Comparison of ENCODE assay signal across 1 cellular context in genomic region chr1:118404024-118404423, GRCh38.
TF ChIP-seq lines count a peak whose summit lies in the region.

No MANE protein-coding gene starts in this region.

TF ChIP-seq in HEK293, 187 proteins besides CTCF, POLR2A, EP300 and RAD21 (continued from another document and continues in another):
- TF ChIP-seq ZNF18 (tag by site-specific recombination; IDR thresholded peaks at IDR 0.05): no peak
- TF ChIP-seq TCF7L2 (IDR thresholded peaks at IDR 0.05; ENCODE audit: borderline replicate concordance, low read depth, low read length): no peak
- no peak for TF ChIP-seq ZNF148 (tag by site-specific recombination; IDR thresholded peaks at IDR 0.05; ENCODE audit: borderline replicate concordance)
- no peak for TF ChIP-seq ZNF792 (tag by site-specific recombination; IDR thresholded peaks at IDR 0.05)
- peak; percentile 77 for TF ChIP-seq ZNF623 (tag by site-specific recombination; IDR thresholded peaks at IDR 0.05)
- TF ChIP-seq HOXA7 (CRISPR knock-in tag; IDR thresholded peaks at IDR 0.05; ENCODE audit: borderline replicate concordance): no peak
- TF ChIP-seq ZSCAN5A (tag by site-specific recombination; IDR thresholded peaks at IDR 0.05): no peak
- no peak for TF ChIP-seq ZNF239 (tag by site-specific recombination; IDR thresholded peaks at IDR 0.05)
- TF ChIP-seq HOXD13 (CRISPR knock-in tag; IDR thresholded peaks at IDR 0.05; ENCODE audit: borderline replicate concordance): no peak
- TF ChIP-seq ZNF76 (tag by site-specific recombination; IDR thresholded peaks at IDR 0.05; ENCODE audit: borderline replicate concordance, low read depth): no peak
- no peak for TF ChIP-seq ZFP41 (tag by site-specific recombination; IDR thresholded peaks at IDR 0.05; ENCODE audit: borderline replicate concordance)
- TF ChIP-seq KLF16 (tag by site-specific recombination; IDR thresholded peaks at IDR 0.05): no peak
- TF ChIP-seq REST (tag by site-specific recombination; IDR thresholded peaks at IDR 0.05): peak; percentile 64
- no peak for TF ChIP-seq ZNF449 (tag by site-specific recombination; IDR thresholded peaks at IDR 0.05)
- no peak for TF ChIP-seq KLF9 (tag by site-specific recombination; IDR thresholded peaks at IDR 0.05; ENCODE audit: low read depth)
- TF ChIP-seq ZNF157 (tag by site-specific recombination; IDR thresholded peaks at IDR 0.05): no peak
- TF ChIP-seq ZNF133 (tag by site-specific recombination; IDR thresholded peaks at IDR 0.05): no peak
- no peak for TF ChIP-seq ZBTB6 (tag by site-specific recombination; IDR thresholded peaks at IDR 0.05)
- no peak for TF ChIP-seq ZNF626 (tag by site-specific recombination; IDR thresholded peaks at IDR 0.05)
- no peak for TF ChIP-seq ZNF596 (tag by site-specific recombination; IDR thresholded peaks at IDR 0.05)
- no peak for TF ChIP-seq ZBTB7A (tag by site-specific recombination; IDR thresholded peaks at IDR 0.05; ENCODE audit: low read depth)
- no peak for TF ChIP-seq ZNF292 (tag by site-specific recombination; IDR thresholded peaks at IDR 0.05; ENCODE audit: borderline replicate concordance, low read depth)
- no peak for TF ChIP-seq ZNF23 (tag by site-specific recombination; IDR thresholded peaks at IDR 0.05; ENCODE audit: borderline replicate concordance)
- no peak for TF ChIP-seq ZNF701 (tag by site-specific recombination; IDR thresholded peaks at IDR 0.05)
- TF ChIP-seq ZNF639 (tag by site-specific recombination; IDR thresholded peaks at IDR 0.05): no peak
- no peak for TF ChIP-seq ZNF677 (tag by site-specific recombination; IDR thresholded peaks at IDR 0.05)
- peak; percentile 61 for TF ChIP-seq ZBTB8A (tag by site-specific recombination; IDR thresholded peaks at IDR 0.05)
- TF ChIP-seq ZNF394 (tag by site-specific recombination; IDR thresholded peaks at IDR 0.05; ENCODE audit: borderline replicate concordance): peak; percentile 88
- TF ChIP-seq ZBTB48 (tag by site-specific recombination; IDR thresholded peaks at IDR 0.05): no peak
- no peak for TF ChIP-seq SCRT1 (tag by site-specific recombination; IDR thresholded peaks at IDR 0.05; ENCODE audit: borderline replicate concordance)
- peak; percentile 28 for TF ChIP-seq ZNF654 (tag by site-specific recombination; IDR thresholded peaks at IDR 0.05; ENCODE audit: low read depth)
- no peak for TF ChIP-seq YY1 (tag by site-specific recombination; IDR thresholded peaks at IDR 0.05)
- no peak for TF ChIP-seq ZEB2 (tag by site-specific recombination; IDR thresholded peaks at IDR 0.05)
- TF ChIP-seq ZNF776 (tag by site-specific recombination; IDR thresholded peaks at IDR 0.05; ENCODE audit: borderline replicate concordance): no peak
- TF ChIP-seq ZSCAN30 (tag by site-specific recombination; IDR thresholded peaks at IDR 0.05): no peak
- TF ChIP-seq ZNF664 (tag by site-specific recombination; IDR thresholded peaks at IDR 0.05): peak; percentile 30; the same call in 1 of the 2 replicates
- TF ChIP-seq ZNF518A (tag by site-specific recombination; conservative IDR thresholded peaks at IDR 0.05; ENCODE audit: low read depth): peak; percentile 84
- no peak for TF ChIP-seq ZNF404 (tag by site-specific recombination; IDR thresholded peaks at IDR 0.05)
- no peak for TF ChIP-seq ZBTB20 (tag by site-specific recombination; IDR thresholded peaks at IDR 0.05)
- TF ChIP-seq ZNF366 (tag by site-specific recombination; conservative IDR thresholded peaks at IDR 0.05): no peak
- TF ChIP-seq ZNF426 (tag by site-specific recombination; IDR thresholded peaks at IDR 0.05): peak; percentile 83
- TF ChIP-seq ZNF354C (tag by site-specific recombination; IDR thresholded peaks at IDR 0.05; ENCODE audit: borderline replicate concordance, low read depth): no peak
- peak; percentile 90 for TF ChIP-seq ZNF555 (tag by site-specific recombination; conservative IDR thresholded peaks at IDR 0.05)
- no peak for TF ChIP-seq ZNF658 (tag by site-specific recombination; IDR thresholded peaks at IDR 0.05)
- TF ChIP-seq ZBTB21 (tag by site-specific recombination; IDR thresholded peaks at IDR 0.05): no peak
- TF ChIP-seq ZNF837 (tag by site-specific recombination; IDR thresholded peaks at IDR 0.05): no peak
- TF ChIP-seq ZNF335 (tag by site-specific recombination; conservative IDR thresholded peaks at IDR 0.05): no peak
- no peak for TF ChIP-seq ZNF830 (tag by site-specific recombination; IDR thresholded peaks at IDR 0.05; ENCODE audit: low read depth)
- TF ChIP-seq ZNF391 (tag by site-specific recombination; IDR thresholded peaks at IDR 0.05; ENCODE audit: borderline replicate concordance, low read depth): no peak
- no peak for TF ChIP-seq ZNF16 (tag by site-specific recombination; IDR thresholded peaks at IDR 0.05; ENCODE audit: low read depth)
